ENCODE assay signal across 33 cellular contexts in genomic region chr15:83786336-83786735, GRCh38.
DNase-seq lines count a peak whose midpoint lies in the region; ATAC-seq, FAIRE-seq and TF ChIP-seq lines count a peak whose summit lies in the region.
"Had no signal": no experiment of that assay in that cellular context is flagged by ENCODE, and none has a peak within 500 bp of the region (broad histone marks: within the 10 kb centered on the region; RNA-seq: fewer than 3 reads in every experiment).

No MANE protein-coding gene starts in this region.

- FAIRE-seq in HepG2 (lab: Jason Lieb, UNC) (no peak), A549 (lab: Jason Lieb, UNC) (peak; percentile 13), K562 (lab: Jason Lieb, UNC) (no peak)
- FAIRE-seq: A204.1 had no signal

- H3K14ac ChIP-seq in IMR-90 (replicated peaks; ENCODE audit: low read depth, low read length), result no peak overlapping the region

- TF ChIP-seq CTCF in HepG2 (CRISPR knock-in tag; IDR thresholded peaks at IDR 0.05) (no peak), right lobe of liver (IDR thresholded peaks at IDR 0.05) (no peak), A549 (IDR thresholded peaks at IDR 0.05) (no peak), IMR-90 (conservative IDR thresholded peaks at IDR 0.05; ENCODE audit: low read depth, low read length) (no peak), K562 (IDR thresholded peaks at IDR 0.05 in 2 of 3, conservative IDR thresholded peaks at IDR 0.05 in 1 of 3; ENCODE audit: insufficient read depth in 2 of 3, low read depth in 1 of 3, low read length in 3 of 3) (no peak), hepatocyte (IDR thresholded peaks at IDR 0.05; ENCODE audit: poor library complexity) (no peak)

- H3K27me3 ChIP-seq in HepG2 (ENCODE audit: control insufficient read depth in 1 of 2, insufficient read depth in 2 of 2, low read length in 2 of 2) (no peaks in the 10 kb centered on the region), right lobe of liver (no peaks in the 10 kb centered on the region), IMR-90 (ENCODE audit: control insufficient read depth, insufficient read depth, low read length) (no peaks in the 10 kb centered on the region), K562 (ENCODE audit: control insufficient read depth in 2 of 2, insufficient read depth in 2 of 2, low read length in 2 of 2) (no peaks in the 10 kb centered on the region), hepatocyte (no peaks in the 10 kb centered on the region)
- H3K27me3 ChIP-seq: BE2C; BLaER1; BLaER1 treated with 17β-estradiol and CSF1 and Interleukin-3, amounts not matched to agents 10 nM and 100 nM had no signal

- H3K79me1 ChIP-seq in IMR-90 (ENCODE audit: low read depth in 1 of 2, low read length in 2 of 2), result no peaks in the 10 kb centered on the region

- no peak overlapping the region for H2BK15ac ChIP-seq in IMR-90 (ENCODE audit: low read depth, low read length)

- in situ Hi-C loops in HepG2 (cut with HindIII; ENCODE audit: extremely low pct_ligation_motif_present, low pct_unique_long_range_greater_than_20kb) (no loop called here), IMR-90 (cut with MboI; ENCODE audit: low sequenced_read_pairs) (no loop called here), K562 (cut with MboI) (no loop called here)

- H2AK5ac ChIP-seq in IMR-90 (ENCODE audit: low read depth, low read length), result no peak overlapping the region

- no peak overlapping the region for H2AK9ac ChIP-seq in IMR-90 (replicated peaks; ENCODE audit: low read depth, low read length, poor library complexity)

- H4K20me1 ChIP-seq in HepG2 (ENCODE audit: insufficient read depth, low read length) (no peaks in the 10 kb centered on the region; the same call in 1 of the 2 replicates), IMR-90 (ENCODE audit: insufficient read depth, low read length) (no peaks in the 10 kb centered on the region), K562 (replicated peaks; ENCODE audit: control insufficient read depth, insufficient read depth, low read length) (no peaks in the 10 kb centered on the region), hepatocyte (ENCODE audit: insufficient read depth, poor library complexity, severe bottlenecking) (no peaks in the 10 kb centered on the region)
- H4K20me1 ChIP-seq: BLaER1; BLaER1 treated with 17β-estradiol and CSF1 and Interleukin-3, amounts not matched to agents 10 nM and 100 nM had no signal

- H3K4me1 ChIP-seq in HepG2 (ENCODE audit: insufficient read depth, low read length), result no peaks in the 10 kb centered on the region
- H3K4me1 ChIP-seq in right lobe of liver, result no peaks in the 10 kb centered on the region
- H3K4me1 ChIP-seq in A549, result no peaks in the 10 kb centered on the region
- no peaks in the 10 kb centered on the region for H3K4me1 ChIP-seq in IMR-90 (ENCODE audit: control insufficient read depth, insufficient read depth, low read length)
- no peaks in the 10 kb centered on the region for H3K4me1 ChIP-seq in K562 (replicated peaks in 1 of 2; ENCODE audit: control insufficient read depth in 2 of 2, insufficient read depth in 2 of 2, low read length in 2 of 2)
- H3K4me1 ChIP-seq in hepatocyte (ENCODE audit: insufficient read depth), result no peaks in the 10 kb centered on the region
- H3K4me1 ChIP-seq: BE2C; BLaER1; BLaER1 treated with 17β-estradiol and CSF1 and Interleukin-3, amounts not matched to agents 10 nM and 100 nM; Caco-2 had no signal

- DNase-seq in HepG2 (ENCODE audit: low spot score) (no peak), right lobe of liver (no peak), A549 (ENCODE audit: low read depth in 1 of 2, low spot score in 1 of 2) (no peak), IMR-90 (no peak), K562 (ENCODE audit: extremely low read depth in 1 of 4, low spot score in 3 of 4) (no peak), hepatocyte (ENCODE audit: low spot score) (no peak), HuH-7 (ENCODE audit: low spot score) (no peak), cerebellar cortex (ENCODE audit: low spot score) (no peak)
- DNase-seq: 8988T; ACHN; AML-193; BE2C; C1 segment of cervical spinal cord; Caco-2; Calu3; CD4-positive, alpha-beta memory T cell; CD4-positive, alpha-beta T cell; CD4-positive, CD25-positive, alpha-beta regulatory T cell; CD8-positive, alpha-beta memory T cell; CD8-positive, alpha-beta T cell; COR-L47; DMS 273 treated with DMSO at 0.1 percent for 48 hours; DMS153; DMS53; DMS79; DMS79 treated with DMSO at 0.1 percent for 48 hours; DND-41; EL had no signal

- intact Hi-C loops in HepG2 (cut with micrococcal nuclease; ENCODE audit: unreplicated experiment) (no loop called here), right lobe of liver (cut with DNase I) (no loop called here), IMR-90 (cut with micrococcal nuclease) (no loop called here), K562 (cut with micrococcal nuclease) (no loop called here)

- H3K23ac ChIP-seq in IMR-90 (ENCODE audit: low read depth, low read length), result no peak overlapping the region

- H3K9me1 ChIP-seq in IMR-90 (ENCODE audit: insufficient read depth, low read length) (no peaks in the 10 kb centered on the region), K562 (ENCODE audit: control insufficient read depth, insufficient read depth, low read length) (no peaks in the 10 kb centered on the region)

- no peak overlapping the region for H3K18ac ChIP-seq in IMR-90 (ENCODE audit: low read depth, low read length)

- CTCF ChIA-PET in HepG2 (lab: Yijun Ruan, JAX; ENCODE audit: low intra/inter-chr PET ratio, low total read pairs) (no interaction called here), A549 (lab: Yijun Ruan, JAX) (no interaction called here), IMR-90 (lab: Yijun Ruan, JAX) (no interaction called here), K562 (lab: Yijun Ruan, JAX; ENCODE audit: low intra/inter-chr PET ratio) (no interaction called here)

- H3K36me3 ChIP-seq in HepG2 (replicated peaks in 1 of 2; ENCODE audit: control insufficient read depth in 1 of 2, insufficient read depth in 2 of 2, low read length in 2 of 2) (no peaks in the 10 kb centered on the region), right lobe of liver (no peaks in the 10 kb centered on the region), IMR-90 (ENCODE audit: control insufficient read depth, insufficient read depth, low read length) (no peaks in the 10 kb centered on the region), K562 (ENCODE audit: control insufficient read depth, insufficient read depth, low read length) (no peaks in the 10 kb centered on the region), hepatocyte (replicated peaks; ENCODE audit: insufficient read depth, low read depth) (no peaks in the 10 kb centered on the region)
- H3K36me3 ChIP-seq: BE2C; BLaER1; BLaER1 treated with 17β-estradiol and CSF1 and Interleukin-3, amounts not matched to agents 10 nM and 100 nM had no signal

- no peaks in the 10 kb centered on the region for H3K9me3 ChIP-seq in HepG2 (ENCODE audit: low read length)
- H3K9me3 ChIP-seq in right lobe of liver, result no peaks in the 10 kb centered on the region
- peaks cover 2% of the 10 kb centered on the region; the same call in 1 of the 3 replicates for H3K9me3 ChIP-seq in A549
- no peaks in the 10 kb centered on the region for H3K9me3 ChIP-seq in IMR-90 (ENCODE audit: control insufficient read depth, insufficient read depth, low read length)
- H3K9me3 ChIP-seq in K562 (replicated peaks; ENCODE audit: control insufficient read depth, insufficient read depth, low read depth, low read length), result no peaks in the 10 kb centered on the region
- no peaks in the 10 kb centered on the region for H3K9me3 ChIP-seq in hepatocyte (ENCODE audit: low read depth)
- H3K9me3 ChIP-seq: BE2C, Caco-2 had no signal

- H2BK20ac ChIP-seq in IMR-90 (ENCODE audit: low read depth, low read length), result no peak overlapping the region

- WGBS in HepG2 (ENCODE audit: low lambda C conversion rate), result 38% methylated on average over 5 of the region's 5 CpGs
- 88% methylated on average over 5 of the region's 5 CpGs for WGBS in right lobe of liver (ENCODE audit: insufficient coverage, low coverage, low lambda C conversion rate, missing lambda C conversion rate)
- WGBS in A549 (ENCODE audit: missing lambda C conversion rate), result 21% methylated on average over 5 of the region's 5 CpGs
- no CpG with 5 or more reads among the region's 5 CpGs for WGBS in IMR-90 (ENCODE audit: extremely low coverage in 2 of 2, insufficient read length in 1 of 2), 2 experiments
- 3% methylated on average over 5 of the region's 5 CpGs for WGBS in K562 (ENCODE audit: insufficient coverage, low coverage, missing lambda C conversion rate)
- 92% methylated on average over 5 of the region's 5 CpGs for WGBS in hepatocyte (ENCODE audit: low lambda C conversion rate, missing lambda C conversion rate)

- dilution Hi-C loops in IMR-90 (cut with HindIII; ENCODE audit: low sequenced_read_pairs, unreplicated experiment), result no loop called here

- TF ChIP-seq POLR2A in HepG2 (IDR thresholded peaks at IDR 0.05; ENCODE audit: insufficient read depth in 1 of 2, low read depth in 2 of 2, low read length in 2 of 2) (no peak), right lobe of liver (IDR thresholded peaks at IDR 0.05) (no peak), A549 (IDR thresholded peaks at IDR 0.05; ENCODE audit: low read length) (no peak), IMR-90 (IDR thresholded peaks at IDR 0.05; ENCODE audit: low read depth, low read length) (no peak), K562 (conservative IDR thresholded peaks at IDR 0.05) (no peak)

- BruUV-seq in HepG2 (replicated peaks; lab: Mats Ljungman, UMichigan) (no TSS peak), IMR-90 (replicated peaks; lab: Mats Ljungman, UMichigan) (no TSS peak), K562 (replicated peaks; lab: Mats Ljungman, UMichigan) (no TSS peak)

- no peak overlapping the region for H3K56ac ChIP-seq in IMR-90 (ENCODE audit: extremely low read depth, insufficient read depth, low read length)

- H3K4ac ChIP-seq in IMR-90 (ENCODE audit: low read depth, low read length), result no peak overlapping the region

- H3K27ac ChIP-seq in HepG2 (ENCODE audit: extremely low read length, insufficient read depth, low read length), result no peak overlapping the region
- H3K27ac ChIP-seq in right lobe of liver, result no peak overlapping the region
- no peak overlapping the region for H3K27ac ChIP-seq in A549
- H3K27ac ChIP-seq in IMR-90 (ENCODE audit: insufficient read depth, low read length), result no peak overlapping the region
- H3K27ac ChIP-seq in K562 (ENCODE audit: extremely low read depth, low read depth, low read length), result no peak overlapping the region
- no peak overlapping the region for H3K27ac ChIP-seq in hepatocyte
- H3K27ac ChIP-seq: 22Rv1; BLaER1; BLaER1 treated with 17β-estradiol and CSF1 and Interleukin-3, amounts not matched to agents 10 nM and 100 nM; C4-2B had no signal

- no peak overlapping the region for H4K91ac ChIP-seq in IMR-90 (ENCODE audit: insufficient read depth, low read depth, low read length)

- H2BK5ac ChIP-seq in IMR-90 (ENCODE audit: low read depth, low read length, poor library complexity, severe bottlenecking), result no peak overlapping the region

- H2AFZ ChIP-seq in HepG2 (ENCODE audit: low read length) (no peak overlapping the region), IMR-90 (replicated peaks; ENCODE audit: low read length, poor library complexity) (no peak overlapping the region), K562 (ENCODE audit: low read depth, low read length) (no peak overlapping the region), hepatocyte (no peak overlapping the region)

- no peak overlapping the region for H4K5ac ChIP-seq in IMR-90 (ENCODE audit: low read depth, low read length)

- TF ChIP-seq EP300 in HepG2 (IDR thresholded peaks at IDR 0.05; ENCODE audit: low read depth in 2 of 2, low read length in 2 of 2) (no peak), HepG2 (CRISPR knock-in tag; IDR thresholded peaks at IDR 0.05; ENCODE audit: borderline replicate concordance) (no peak), A549 (IDR thresholded peaks at IDR 0.05) (no peak), K562 (IDR thresholded peaks at IDR 0.05; ENCODE audit: low read length) (no peak)

- ATAC-seq in HepG2, result no peak
- no peak for ATAC-seq in right lobe of liver
- no peak for ATAC-seq in A549
- ATAC-seq in IMR-90 (ENCODE audit: low read depth), result no peak
- no peak for ATAC-seq in K562
- ATAC-seq: CD8-positive, alpha-beta T cell had no signal

- no peak overlapping the region for H3K4me3 ChIP-seq in HepG2 (replicated peaks in 1 of 3; ENCODE audit: insufficient read depth in 1 of 3, low read depth in 2 of 3, low read length in 3 of 3)
- no peak overlapping the region for H3K4me3 ChIP-seq in right lobe of liver
- H3K4me3 ChIP-seq in A549, result no peak overlapping the region
- H3K4me3 ChIP-seq in IMR-90 (ENCODE audit: insufficient read depth, low read depth, low read length), result no peak overlapping the region
- no peak overlapping the region for H3K4me3 ChIP-seq in K562
- no peak overlapping the region for H3K4me3 ChIP-seq in hepatocyte
- H3K4me3 ChIP-seq: BLaER1; BLaER1 treated with 17β-estradiol and CSF1 and Interleukin-3, amounts not matched to agents 10 nM and 100 nM had no signal

- no peak overlapping the region for H2BK120ac ChIP-seq in IMR-90 (ENCODE audit: low read depth, low read length)

- H4K8ac ChIP-seq in IMR-90 (ENCODE audit: low read depth in 2 of 2, low read length in 2 of 2), result no peak overlapping the region

- H3K79me2 ChIP-seq in HepG2 (ENCODE audit: insufficient read depth, low read length) (no peaks in the 10 kb centered on the region), K562 (ENCODE audit: control insufficient read depth, insufficient read depth, low read length) (no peaks in the 10 kb centered on the region), hepatocyte (no peaks in the 10 kb centered on the region)

- H3K4me2 ChIP-seq in HepG2 (ENCODE audit: low read depth, low read length) (no peak overlapping the region), A549 (no peak overlapping the region), IMR-90 (ENCODE audit: low read depth, low read length) (no peak overlapping the region), K562 (ENCODE audit: insufficient read depth, low read length) (no peak overlapping the region), hepatocyte (no peak overlapping the region)
- H3K4me2 ChIP-seq: BLaER1; BLaER1 treated with 17β-estradiol and CSF1 and Interleukin-3, amounts not matched to agents 10 nM and 100 nM had no signal

- POLR2A ChIA-PET in HepG2 (lab: Yijun Ruan, JAX) (no interaction called here), A549 (lab: Yijun Ruan, JAX) (no interaction called here), IMR-90 (lab: Charles Lee; ENCODE audit: unreplicated experiment) (no interaction called here), K562 (lab: Yijun Ruan, JAX) (no interaction called here)

- H3K9ac ChIP-seq in HepG2 (ENCODE audit: insufficient read depth, low read depth, low read length) (no peak overlapping the region), IMR-90 (ENCODE audit: low read depth, low read length) (no peak overlapping the region), K562 (ENCODE audit: insufficient read depth in 1 of 2, low read depth in 2 of 2, low read length in 2 of 2) (no peak overlapping the region)
- H3K9ac ChIP-seq: BLaER1; BLaER1 treated with 17β-estradiol and CSF1 and Interleukin-3, amounts not matched to agents 10 nM and 100 nM had no signal

- no peaks in the 10 kb centered on the region for H3K9me2 ChIP-seq in hepatocyte (replicated peaks; ENCODE audit: insufficient read depth)

- TF ChIP-seq RAD21 in HepG2 (CRISPR knock-in tag; IDR thresholded peaks at IDR 0.05) (no peak), A549 (conservative IDR thresholded peaks at IDR 0.05 in 1 of 2, IDR thresholded peaks at IDR 0.05 in 1 of 2) (no peak), IMR-90 (IDR thresholded peaks at IDR 0.05; ENCODE audit: low read length) (no peak), K562 (CRISPR knock-in tag; conservative IDR thresholded peaks at IDR 0.05 in 1 of 2, IDR thresholded peaks at IDR 0.05 in 1 of 2) (no peak)

Comparison
In these comparisons a context has a peak if more than half of its experiments do, and no peak if none do; other contexts are left out.
1. Of the 241 proteins assayed by ChIP-seq in both HepG2 and K562: peak only in HepG2: none; only in K562: none; in both: CEBPB; in neither: 239; mixed calls (peak in some experiments, not most) for 1.